ENCODE assay signal across 22 cellular contexts in the genomic region with DNA sequence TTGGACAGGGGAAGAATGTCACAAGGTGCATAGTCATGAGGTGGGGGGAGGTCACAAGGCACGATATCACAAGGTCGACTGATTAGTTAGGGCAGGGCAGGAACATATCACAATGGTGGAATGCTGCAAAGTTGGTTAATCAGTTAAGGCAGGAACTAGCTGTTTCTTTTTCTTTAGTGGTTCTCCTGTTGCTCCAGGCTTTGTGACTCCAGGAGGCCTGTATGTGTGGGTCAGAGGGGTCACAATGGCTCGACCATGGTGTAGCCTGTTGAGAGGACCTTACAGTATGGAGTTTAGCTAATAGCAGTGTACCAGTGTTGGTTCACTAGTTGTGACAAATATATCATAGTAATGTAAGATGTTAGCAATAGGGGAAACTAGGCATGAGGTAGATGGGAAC. TPM values are rescaled to one million over a fixed set of nuclear protein-coding genes. Genes with fewer than 3 reads are reported as not detected.
DNase-seq lines count a peak whose midpoint lies in the region; ATAC-seq, FAIRE-seq and TF ChIP-seq lines count a peak whose summit lies in the region.
"Had no signal": no experiment of that assay in that cellular context is flagged by ENCODE, and none has a peak within 500 bp of the region (broad histone marks: within the 10 kb centered on the region; RNA-seq: fewer than 3 reads in every experiment).

No MANE protein-coding gene starts in this region.

- H3K27ac Mint-ChIP-seq in GM23338 (peak overlapping the region; percentile 21; the same call in 1 of the 2 replicates), nephron (peak overlapping the region in 2 of 3 experiments; percentile 28 to 37)
- H3K27ac Mint-ChIP-seq: CD4-positive, alpha-beta T cell; CD8-positive, alpha-beta T cell had no signal

- H3K36me3 ChIP-seq in GM23338 (ENCODE audit: insufficient read depth) (no peaks in the 10 kb centered on the region), K562 (ENCODE audit: control insufficient read depth, insufficient read depth, low read length) (no peaks in the 10 kb centered on the region), psoas muscle (ENCODE audit: insufficient read depth in 1 of 2, low read depth in 1 of 2) (no peaks in the 10 kb centered on the region)
- H3K36me3 ChIP-seq: BE2C, BLaER1 had no signal

- H3K27ac ChIP-seq in GM23338 (ENCODE audit: low read depth) (no peak overlapping the region), K562 (ENCODE audit: extremely low read depth, low read depth, low read length) (no peak overlapping the region), psoas muscle (peak overlapping the region; percentile 96)
- H3K27ac ChIP-seq: BLaER1, C4-2B had no signal

- H3F3A ChIP-seq in GM23338 (replicated peaks; ENCODE audit: low read depth) = no peaks in the 10 kb centered on the region

- TF ChIP-seq CTCF in GM23338 (conservative IDR thresholded peaks at IDR 0.05; ENCODE audit: low read depth in 2 of 2) (no peak), K562 (IDR thresholded peaks at IDR 0.05 in 2 of 3, conservative IDR thresholded peaks at IDR 0.05 in 1 of 3; ENCODE audit: insufficient read depth in 2 of 3, low read depth in 1 of 3, low read length in 3 of 3) (no peak), nephron (IDR thresholded peaks at IDR 0.05; ENCODE audit: unreplicated experiment in 3 of 3) (no peak), psoas muscle (IDR thresholded peaks at IDR 0.05) (no peak)

- no peak for TF ChIP-seq POLR2A in K562 (conservative IDR thresholded peaks at IDR 0.05)

- H3K4me3 ChIP-seq in GM23338 (no peak overlapping the region), K562 (no peak overlapping the region), psoas muscle (no peak overlapping the region)
- H3K4me3 ChIP-seq: BLaER1 had no signal

- POLR2A ChIA-PET in K562 (lab: Yijun Ruan, JAX) = interaction anchor here (0.7 kb wide), 1 partner anchor 12 kb away, joined by 6 read pairs; no protein-coding TSS in a partner anchor

- H3K27me3 ChIP-seq in GM23338 (ENCODE audit: insufficient read depth) = no peaks in the 10 kb centered on the region
- H3K27me3 ChIP-seq in K562 (ENCODE audit: control insufficient read depth in 2 of 2, insufficient read depth in 2 of 2, low read length in 2 of 2) = no peaks in the 10 kb centered on the region
- no peaks in the 10 kb centered on the region for H3K27me3 ChIP-seq in psoas muscle (ENCODE audit: insufficient read depth in 3 of 3, low read length in 2 of 3)
- H3K27me3 ChIP-seq: BE2C, BLaER1 had no signal

- no TSS peak for BruUV-seq in K562 (replicated peaks; lab: Mats Ljungman, UMichigan)

- peaks cover 9% of the 10 kb centered on the region; the same call in 2 of the 3 replicates for H3K4me1 Mint-ChIP-seq in GM23338
- peaks cover 58% of the 10 kb centered on the region for H3K4me1 Mint-ChIP-seq in nephron

- H3K9me3 Mint-ChIP-seq in GM23338 (no peaks in the 10 kb centered on the region), nephron (no peaks in the 10 kb centered on the region)
- H3K9me3 Mint-ChIP-seq: CD4-positive, alpha-beta T cell; CD8-positive, alpha-beta T cell had no signal

- no peaks in the 10 kb centered on the region for H3K9me3 ChIP-seq in K562 (replicated peaks; ENCODE audit: control insufficient read depth, insufficient read depth, low read depth, low read length)
- no peaks in the 10 kb centered on the region for H3K9me3 ChIP-seq in psoas muscle
- H3K9me3 ChIP-seq: BE2C, BLaER1, Caco-2 had no signal

- H4K20me1 ChIP-seq in GM23338 (replicated peaks; ENCODE audit: insufficient read depth) = no peaks in the 10 kb centered on the region
- no peaks in the 10 kb centered on the region for H4K20me1 ChIP-seq in K562 (replicated peaks; ENCODE audit: control insufficient read depth, insufficient read depth, low read length)
- H4K20me1 ChIP-seq: BLaER1 had no signal

- H3K9me1 ChIP-seq in K562 (ENCODE audit: control insufficient read depth, insufficient read depth, low read length) = no peaks in the 10 kb centered on the region

- in situ Hi-C loops in K562 (cut with MboI) = no loop called here

- TF ChIP-seq RAD21 in K562 (CRISPR knock-in tag; conservative IDR thresholded peaks at IDR 0.05 in 1 of 2, IDR thresholded peaks at IDR 0.05 in 1 of 2) = no peak

- no peak for FAIRE-seq in K562 (lab: Jason Lieb, UNC)
- FAIRE-seq: A204.1, D721Med, G401.6, GM12891 had no signal

- no peaks in the 10 kb centered on the region for H3K27me3 Mint-ChIP-seq in GM23338 (ENCODE audit: insufficient read depth, low read depth, poor library complexity)
- peaks cover 3% of the 10 kb centered on the region for H3K27me3 Mint-ChIP-seq in nephron (ENCODE audit: low read depth)

- no peaks in the 10 kb centered on the region for H3K79me2 ChIP-seq in GM23338 (replicated peaks; ENCODE audit: insufficient read depth)
- no peaks in the 10 kb centered on the region for H3K79me2 ChIP-seq in K562 (ENCODE audit: control insufficient read depth, insufficient read depth, low read length)

- 4% methylated on average over 3 of the region's 3 CpGs for WGBS in K562 (ENCODE audit: insufficient coverage, low coverage, missing lambda C conversion rate)
- 72 to 83% (median 74%) methylated on average over 3 of the region's 3 CpGs for WGBS in psoas muscle, 3 donors

- CTCF ChIA-PET in K562 (lab: Yijun Ruan, JAX; ENCODE audit: low intra/inter-chr PET ratio) = no interaction called here

- no peak for ATAC-seq in GM23338
- ATAC-seq in K562 = no peak
- ATAC-seq in psoas muscle = no peak
- no peak for ATAC-seq in GM18867 (IDR thresholded peaks at IDR 0.05; ENCODE audit: unreplicated experiment)
- ATAC-seq in HG02642 (IDR thresholded peaks at IDR 0.05; ENCODE audit: poor library complexity, unreplicated experiment) = no peak
- ATAC-seq: CD8-positive, alpha-beta T cell had no signal

- H3K36me3 Mint-ChIP-seq in GM23338 (ENCODE audit: low read depth) (no peaks in the 10 kb centered on the region), nephron (ENCODE audit: low read depth) (no peaks in the 10 kb centered on the region)
- H3K36me3 Mint-ChIP-seq: CD8-positive, alpha-beta T cell had no signal

- intact Hi-C loops in K562 (cut with micrococcal nuclease) = no loop called here
- intact Hi-C loops in psoas muscle (cut with DNase I) = no loop called here

- no peak overlapping the region for H3K4me2 ChIP-seq in GM23338
- H3K4me2 ChIP-seq in K562 (ENCODE audit: insufficient read depth, low read length) = no peak overlapping the region
- H3K4me2 ChIP-seq: BLaER1 had no signal

- H3K4me3 Mint-ChIP-seq in GM23338 (no peak overlapping the region), nephron (no peak overlapping the region)
- H3K4me3 Mint-ChIP-seq: CD4-positive, alpha-beta T cell; CD8-positive, alpha-beta T cell had no signal

- DNase-seq in GM23338 (ENCODE audit: low spot score) = no peak
- no peak for DNase-seq in K562 (ENCODE audit: extremely low read depth in 1 of 4, low spot score in 3 of 4)
- DNase-seq in psoas muscle = no peak
- DNase-seq in C1 segment of cervical spinal cord (lab: John Stamatoyannopoulos, UW) = no peak
- DNase-seq: 8988T; ACHN; BE2C; Caco-2; Calu3; CD4-positive, alpha-beta T cell; CD8-positive, alpha-beta T cell; DMS79 treated with DMSO at 0.1 percent for 48 hours; GF-D8 had no signal

- H2AFZ ChIP-seq in GM23338 = no peak overlapping the region
- H2AFZ ChIP-seq in K562 (ENCODE audit: low read depth, low read length) = no peak overlapping the region

- H3K9me2 ChIP-seq in GM23338 (ENCODE audit: insufficient read depth) = no peaks in the 10 kb centered on the region

- no peak for TF ChIP-seq EP300 in K562 (IDR thresholded peaks at IDR 0.05; ENCODE audit: low read length)

- no peak overlapping the region for H3K9ac ChIP-seq in K562 (ENCODE audit: insufficient read depth in 1 of 2, low read depth in 2 of 2, low read length in 2 of 2)
- H3K9ac ChIP-seq: BLaER1 had no signal

- H3K4me1 ChIP-seq in GM23338 (ENCODE audit: insufficient read depth) (no peaks in the 10 kb centered on the region), K562 (replicated peaks in 1 of 2; ENCODE audit: control insufficient read depth in 2 of 2, insufficient read depth in 2 of 2, low read length in 2 of 2) (no peaks in the 10 kb centered on the region; a peak in 1 of 5 replicates), psoas muscle (peaks cover 46% of the 10 kb centered on the region)
- H3K4me1 ChIP-seq: BE2C had no signal

TF ChIP-seq in GM23338, 12 proteins besides CTCF, POLR2A, EP300 and RAD21 (continues in another document):
- no peak for TF ChIP-seq ZNF114 (CRISPR knock-in tag; IDR thresholded peaks at IDR 0.05)

TF ChIP-seq in K562, 482 proteins besides CTCF, POLR2A, EP300 and RAD21:
- no peak for TF ChIP-seq KDM1A (IDR thresholded peaks at IDR 0.05)
- 0 out of 2 replicates have a peak, but pooled peaks have one; percentile 64 for TF ChIP-seq CBX5 (IDR thresholded peaks at IDR 0.05; ENCODE audit: borderline replicate concordance, low read depth)
- TF ChIP-seq TRIM28 (IDR thresholded peaks at IDR 0.05) = peak; percentile 59
TF ChIP-seq in K562: peak in this region for 2.

RNA-seq across cellular contexts. Expression of gene FSD1L, which starts 12.4 kb away (rescaled TPM):
- total RNA-seq in GM23338 (2014; rRNA removed; shearing (Covaris generic)) = 7.1 and 10.9 TPM in 2 replicates
- 4.0 and 5.2 TPM in 2 replicates for polyA plus RNA-seq in GM23338 (2016; fragmentation: Nextera tagmentation; extraction: Ambion mirVana)
- total RNA-seq in K562 (2011; cell fraction: chromatin; rRNA removed; ENCODE audit: low replicate concordance) = 9.8 and 34.0 TPM in 2 replicates
- total RNA-seq in K562 (2011; cell fraction: nucleolus; rRNA removed) = 3.2 and 5.9 TPM in 2 replicates
- 12.6 and 20.4 TPM in 2 replicates for total RNA-seq in K562 (2011; cell fraction: nucleoplasm; rRNA removed)
- total RNA-seq in K562 (2014; rRNA removed) = 0.95 and 1.9 TPM in 2 replicates
- 3.1 and 5.4 TPM in 2 replicates for total RNA-seq in K562 (2014; rRNA removed; fragmentation: Illumina TruSeq; extraction: Trizol)
- total RNA-seq in K562 (2015; rRNA removed; fragmentation: Illumina TruSeq; extraction: Trizol) = 3.4 and 4.2 TPM in 2 replicates
- total RNA-seq in K562 (2021) = 2.2 and 2.5 TPM in 2 replicates
- 2.5 and 3.9 TPM in 2 replicates for polyA plus RNA-seq in K562 (2011; rRNA removed)
- 0.12 and 0.49 TPM in 2 replicates for polyA plus RNA-seq in K562 (2011; cell fraction: cytosol; rRNA removed)
- polyA plus RNA-seq in K562 (2011; cell fraction: nucleus; rRNA removed) = 3.1 and 5.2 TPM in 2 replicates
- polyA plus RNA-seq in K562 (2012) = 1.1 and 2.0 TPM in 2 replicates
- 1.8 and 2.1 TPM in 2 replicates for polyA plus RNA-seq in K562 (2014; fragmentation: Illumina TruSeq; extraction: Trizol)
- polyA plus RNA-seq in K562 (2014; fragmentation: Nextera tagmentation; extraction: Ambion mirVana) = 1 to 10 TPM; 1.1 to 2.1 TPM
- polyA plus RNA-seq in K562 (2014; rRNA removed) = 1.1 and 1.3 TPM in 2 replicates
- polyA minus RNA-seq in K562 (2011; rRNA and poly(A)+ RNA removed) = 7.9 and 10.7 TPM in 2 replicates
- 0.91 and 1.8 TPM in 2 replicates for polyA minus RNA-seq in K562 (2011; cell fraction: cytosol; rRNA and poly(A)+ RNA removed)
- 9.8 and 17.7 TPM in 2 replicates for polyA minus RNA-seq in K562 (2011; cell fraction: nucleus; rRNA and poly(A)+ RNA removed)
- total RNA-seq in psoas muscle = 10 to 100 TPM; 17.0 to 28.6 (median 21.7) TPM
- 10 to 100 TPM in 1 of 3 donors, 1 to 10 TPM in 2; 5.0 to 15.7 (median 7.0) TPM for polyA plus RNA-seq in psoas muscle
